ENCODE assay signal across 8 cellular contexts in the genomic region with DNA sequence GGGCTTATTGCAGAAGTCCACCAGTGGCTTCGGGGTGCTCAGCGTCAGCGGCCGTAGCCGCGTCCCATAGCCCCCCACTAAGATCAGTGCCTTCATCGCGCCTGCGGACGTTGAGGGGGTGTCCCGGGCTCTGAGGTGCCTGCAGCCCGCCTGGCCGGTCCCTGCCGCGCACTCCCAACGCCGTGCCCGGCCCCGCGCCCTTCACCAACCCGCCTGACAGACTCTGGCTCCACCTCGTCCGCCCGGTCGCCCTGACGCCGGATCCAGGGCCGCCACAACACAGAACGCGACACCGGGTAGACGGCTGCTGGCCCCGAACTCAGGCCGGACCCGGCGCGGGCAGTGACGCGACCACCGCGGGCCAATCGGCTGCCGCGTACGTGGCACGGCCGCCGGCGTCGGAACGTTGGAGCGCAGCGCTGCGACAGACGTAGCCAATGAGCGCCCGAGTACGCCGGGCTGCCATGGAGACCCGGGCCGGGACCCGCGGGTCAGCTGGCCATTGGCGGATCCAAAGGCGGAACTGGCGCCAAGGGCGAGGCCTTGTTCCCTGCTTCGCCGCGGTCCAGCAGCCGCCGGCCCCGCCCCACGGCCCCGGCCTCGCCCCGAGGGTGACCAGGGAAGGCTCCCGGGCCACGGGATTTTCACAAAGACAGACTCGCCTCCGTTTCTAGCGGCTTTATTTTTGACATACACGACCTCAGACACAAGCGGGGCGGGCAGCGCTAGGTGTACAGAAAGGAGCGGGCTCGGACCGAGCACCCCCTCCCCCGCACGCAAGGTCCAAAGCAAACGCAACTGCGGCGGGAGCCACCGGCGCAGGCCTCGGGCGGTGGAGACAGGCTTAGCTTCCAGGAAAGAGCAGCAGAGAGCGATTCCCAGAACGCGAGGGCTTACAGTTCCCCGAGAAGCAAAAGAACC. TPM values are rescaled to one million over a fixed set of nuclear protein-coding genes. Genes with fewer than 3 reads are reported as not detected.
DNase-seq lines count a peak whose midpoint lies in the region; ATAC-seq and TF ChIP-seq lines count a peak whose summit lies in the region.

GMPPB (minus strand) TSS at position 321 of the 921 bp plus-strand sequence; CDS start at position 96, 225 bp downstream.

- H3K9me3 ChIP-seq in HAP-1 (0 out of 2 replicates have a peak, but pooled peaks cover 3% of the 10 kb centered on the region), MM.1S (replicated peaks; ENCODE audit: insufficient read depth, low read length) (no peaks in the 10 kb centered on the region)

- no peaks in the 10 kb centered on the region for H4K20me1 ChIP-seq in MM.1S (ENCODE audit: insufficient read depth, low read length)

- H3K4me3 Mint-ChIP-seq in nephron: peak within 1 kb of the TSS; percentile 93 to 95 (median 94)

- in situ Hi-C loops in G401 (cut with HindIII; ENCODE audit: low sequenced_read_pairs): no loop called here
- in situ Hi-C loops in HAP-1 (cut with MboI; ENCODE audit: low sequenced_read_pairs): no loop called here

- peak within 1 kb of the TSS; percentile 99 for H3K27ac ChIP-seq in MM.1S (ENCODE audit: low read length)

- H3K27me3 Mint-ChIP-seq in nephron (ENCODE audit: low read depth): no peaks in the 10 kb centered on the region

- H2AFZ ChIP-seq in MM.1S (ENCODE audit: low read length): peak within 1 kb of the TSS; percentile 87

- peaks cover 20% of the 10 kb centered on the region for H3K4me1 Mint-ChIP-seq in nephron

- H3K36me3 Mint-ChIP-seq in nephron (ENCODE audit: low read depth): peaks cover 13% of the 10 kb centered on the region

- peak; percentile 87 for ATAC-seq in stimulated activated naive CD8-positive, alpha-beta T cell treated with anti-CD3 and anti-CD28 coated beads, Interleukin-15, Interleukin-2, amounts not matched to agents 100 U/mL and 50 U/mL, for 24 hours

- peak within 1 kb of the TSS; percentile 96 for H3K4me2 ChIP-seq in MM.1S (ENCODE audit: low read depth, low read length)

- H3K4me3 ChIP-seq in HAP-1: peak within 1 kb of the TSS; percentile 97
- H3K4me3 ChIP-seq in MM.1S (ENCODE audit: low read length): peak within 1 kb of the TSS; percentile 99
- peak within 1 kb of the TSS; percentile 99 for H3K4me3 ChIP-seq in fibroblast of pulmonary artery (replicated peaks; ENCODE audit: low read depth, low read length)

- peak within 1 kb of the TSS; percentile 94 to 99 (median 97) for H3K27ac Mint-ChIP-seq in nephron

- no peaks in the 10 kb centered on the region for H3K9me2 ChIP-seq in MM.1S (replicated peaks; ENCODE audit: insufficient read depth, low read length)

- TF ChIP-seq CTCF in MM.1S (IDR thresholded peaks at IDR 0.05; ENCODE audit: low read length) (no peak), fibroblast of pulmonary artery (IDR thresholded peaks at IDR 0.05; ENCODE audit: low read length, missing control alignments) (no peak), nephron (IDR thresholded peaks at IDR 0.05; ENCODE audit: unreplicated experiment in 3 of 3) (no peak)

- H3F3A ChIP-seq in MM.1S (ENCODE audit: insufficient read depth, low read length): peaks cover 16% of the 10 kb centered on the region

- H3K9ac ChIP-seq in MM.1S (ENCODE audit: low read length): peak within 1 kb of the TSS; percentile 100

- DNase-seq in G401 (ENCODE audit: low spot score) (peak; percentile 94), HAP-1 (ENCODE audit: low spot score in 2 of 2) (peak; percentile 96), MM.1S (peak; percentile 97), SHP77 treated with DMSO at 0.1 percent for 48 hours (lab: John Stamatoyannopoulos, UW) (peak; percentile 94), fibroblast of pulmonary artery (ENCODE audit: low read depth) (peak; percentile 96)
- peak; percentile 88 for DNase-seq in activated effector memory CD4-positive, alpha-beta T cell treated with Interleukin-2 at 50 U/mL for 16 hours
- DNase-seq in stimulated activated naive CD8-positive, alpha-beta T cell treated with anti-CD3 and anti-CD28 coated beads, Interleukin-15, Interleukin-2, amounts not matched to agents 100 U/mL and 50 U/mL, for 24 hours: peak; percentile 96

- H3K4me1 ChIP-seq in HAP-1 (peaks cover 11% of the 10 kb centered on the region), MM.1S (ENCODE audit: low read length) (peaks cover 14% of the 10 kb centered on the region)

- peaks cover 46% of the 10 kb centered on the region for H3K36me3 ChIP-seq in HAP-1 (replicated peaks)
- no peaks in the 10 kb centered on the region for H3K36me3 ChIP-seq in MM.1S (replicated peaks; ENCODE audit: insufficient read depth, low read length)

- no peaks in the 10 kb centered on the region for H3K9me3 Mint-ChIP-seq in nephron

- peaks cover 29% of the 10 kb centered on the region for H3K79me2 ChIP-seq in MM.1S (ENCODE audit: low read length)

- H3K27me3 ChIP-seq in HAP-1 (ENCODE audit: low read depth): no peaks in the 10 kb centered on the region
- no peaks in the 10 kb centered on the region for H3K27me3 ChIP-seq in MM.1S (replicated peaks; ENCODE audit: insufficient read depth, low read length)

RNA-seq across cellular contexts. Expression of gene GMPPB, which starts in this region (rescaled TPM):
- 23.1 and 26.8 TPM in 2 replicates for total RNA-seq in G401 (2014; rRNA removed; shearing (Covaris generic))

Comparison
In these comparisons a context has a peak if more than half of its experiments do, and no peak if none do; other contexts are left out.
1. Peak in every context shown above with its lines: DNase-seq, ATAC-seq, H3K4me3 ChIP-seq and H3K27ac ChIP-seq.